In the genomic region with DNA sequence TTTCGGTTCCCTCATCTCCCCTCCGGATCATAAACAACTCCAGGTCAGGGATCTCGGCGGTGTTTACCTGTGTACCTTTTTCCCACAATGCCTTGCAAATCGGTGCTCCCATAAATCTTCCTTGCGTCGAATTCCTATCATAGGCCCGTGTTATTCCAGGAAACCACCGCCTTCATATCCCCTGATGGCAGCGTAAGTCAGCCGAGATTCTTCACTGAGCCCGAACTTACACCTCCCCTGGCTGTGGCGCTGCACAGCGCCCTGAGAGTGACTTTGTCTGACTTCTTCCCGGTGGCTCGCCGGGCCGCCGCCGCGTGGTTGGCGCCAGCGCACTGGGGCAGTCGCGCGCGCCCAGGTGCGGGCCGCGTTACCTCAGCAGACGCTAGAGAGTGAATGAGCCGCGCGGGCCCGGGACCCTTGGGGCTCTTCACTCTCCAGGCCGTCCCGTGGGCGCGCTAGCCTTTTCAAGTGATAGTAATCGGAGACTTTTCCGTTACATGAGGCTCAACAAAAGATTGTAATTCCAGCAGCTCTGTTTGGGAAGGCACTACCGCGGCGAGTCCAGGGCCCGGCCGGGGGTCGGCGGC, we compare ENCODE assay signal across 8 cellular contexts.
DNase-seq lines count a peak whose midpoint lies in the region; ATAC-seq and TF ChIP-seq lines count a peak whose summit lies in the region.

No MANE protein-coding gene starts in this region.

- H3K27me3 Mint-ChIP-seq in immature natural killer cell (ENCODE audit: low read depth in 3 of 3), result peaks cover 4 to 17% (median 6%) of the 10 kb centered on the region in 3 donors

- peak; percentile 56 for DNase-seq in G401 (ENCODE audit: low spot score)
- DNase-seq in T-helper 22 cell (ENCODE audit: low read depth), result peak; percentile 50
- peak; percentile 65 to 76 (median 67) for DNase-seq in body of pancreas
- peak; percentile 68 to 72 (median 68) for DNase-seq in immature natural killer cell
- peak; percentile 80 for DNase-seq in stimulated activated CD4-positive, alpha-beta T cell treated with anti-CD3 and anti-CD28 coated beads, Interleukin-15, amount 100 ng/mL, for 24 hours
- no peak for DNase-seq in NK-92 (lab: John Stamatoyannopoulos, UW; ENCODE audit: unreplicated experiment)

- peak overlapping the region; percentile 85 for H3K9ac ChIP-seq in Loucy (ENCODE audit: low read depth, low read length, poor library complexity, severe bottlenecking)

- H3F3A ChIP-seq in Loucy (ENCODE audit: low read depth), result no peaks in the 10 kb centered on the region

- WGBS in body of pancreas, 2 donors, result 1 to 7% methylated on average over 19 to 48 of the region's 48 CpGs

- H3K36me3 Mint-ChIP-seq in immature natural killer cell, result no peaks in the 10 kb centered on the region

- H3K9me2 ChIP-seq in Loucy (replicated peaks; ENCODE audit: low read depth, low read length), result no peaks in the 10 kb centered on the region

- H3K4me3 ChIP-seq in Loucy (ENCODE audit: low read length, poor library complexity, severe bottlenecking) (peak overlapping the region; percentile 99), body of pancreas (peak overlapping the region; percentile 80 to 81)

- H3K4me1 ChIP-seq in Loucy (ENCODE audit: insufficient read depth, low read length, poor library complexity, severe bottlenecking) (peaks cover 44% of the 10 kb centered on the region), body of pancreas (peaks cover 33% of the 10 kb centered on the region)

- peak overlapping the region; percentile 89 to 93 (median 91) for H3K27ac Mint-ChIP-seq in immature natural killer cell

- peak overlapping the region; percentile 97 for H3K4me2 ChIP-seq in Loucy (ENCODE audit: low read depth, low read length, poor library complexity, severe bottlenecking)

- H3K27ac ChIP-seq in body of pancreas, result peak overlapping the region; percentile 93 to 98 (median 97)

- ATAC-seq in GM21786 (IDR thresholded peaks at IDR 0.05; ENCODE audit: unreplicated experiment), result peak; percentile 39
- ATAC-seq in body of pancreas, result peak; percentile 58

- peak; percentile 31 for TF ChIP-seq CTCF in Loucy (conservative IDR thresholded peaks at IDR 0.05; ENCODE audit: low read length)
- TF ChIP-seq CTCF in body of pancreas (IDR thresholded peaks at IDR 0.05), result peak in 4 of 7 experiments; percentile 7 to 43 (median 36)

- in situ Hi-C loops in G401 (cut with HindIII; ENCODE audit: low sequenced_read_pairs), result no loop called here

- H3K9me3 ChIP-seq in Loucy (ENCODE audit: insufficient read depth, low read depth, low read length) (no peaks in the 10 kb centered on the region), body of pancreas (no peaks in the 10 kb centered on the region)

- TF ChIP-seq POLR2A in body of pancreas (IDR thresholded peaks at IDR 0.05), result peak in 1 of 3 donors; percentile 43

- peaks cover 24% of the 10 kb centered on the region for H4K20me1 ChIP-seq in Loucy (ENCODE audit: insufficient read depth, low read length, poor library complexity, severe bottlenecking)

- peaks cover 39 to 56% of the 10 kb centered on the region in 2 donors for H3K4me1 Mint-ChIP-seq in immature natural killer cell

- H3K4me3 Mint-ChIP-seq in immature natural killer cell, result peak overlapping the region; percentile 74 to 90 (median 84)

- H3K36me3 ChIP-seq in Loucy (ENCODE audit: insufficient read depth, low read length), result no peaks in the 10 kb centered on the region
- H3K36me3 ChIP-seq in body of pancreas (replicated peaks in 1 of 2; ENCODE audit: insufficient read depth in 1 of 2, low read depth in 2 of 2), result no peaks in the 10 kb centered on the region

- H3K79me2 ChIP-seq in Loucy (ENCODE audit: insufficient read depth, low read length), result peaks cover 70% of the 10 kb centered on the region

- no peaks in the 10 kb centered on the region for H3K27me3 ChIP-seq in Loucy (ENCODE audit: insufficient read depth, low read length, poor library complexity, severe bottlenecking)
- H3K27me3 ChIP-seq in body of pancreas, result no peaks in the 10 kb centered on the region

- intact Hi-C loops in body of pancreas (cut with DNase I), result no loop called here

- peak overlapping the region; percentile 86 for H2AFZ ChIP-seq in Loucy (ENCODE audit: low read length)

- no peaks in the 10 kb centered on the region for H3K9me3 Mint-ChIP-seq in immature natural killer cell
